14 cellular contexts compared by ENCODE assay signal in genomic region chr21:26057488-26058170, GRCh38.
DNase-seq lines count a peak whose midpoint lies in the region; ATAC-seq and TF ChIP-seq lines count a peak whose summit lies in the region.
"Had no signal": no experiment of that assay in that cellular context is flagged by ENCODE, and none has a peak within 500 bp of the region (broad histone marks: within the 10 kb centered on the region; RNA-seq: fewer than 3 reads in every experiment).

No MANE protein-coding gene starts in this region.

- no peaks in the 10 kb centered on the region for H3K27me3 ChIP-seq in H7 (ENCODE audit: control insufficient read depth, insufficient read depth, low read length)

- H3K27ac Mint-ChIP-seq in brain (peak overlapping the region in 3 of 5 experiments; percentile 31 to 71 (median 67)), progenitor cell of endocrine pancreas (peak overlapping the region; percentile 85)
- H3K27ac Mint-ChIP-seq: CD8-positive, alpha-beta T cell; T-cell had no signal

- H3K36me3 ChIP-seq in H7 (replicated peaks; ENCODE audit: control insufficient read depth, insufficient read depth, low read length): no peaks in the 10 kb centered on the region; the same call in 1 of the 2 replicates

- TF ChIP-seq CTCF in brain (conservative IDR thresholded peaks at IDR 0.05) (no peak), progenitor cell of endocrine pancreas (IDR thresholded peaks at IDR 0.05; ENCODE audit: unreplicated experiment) (no peak)

- H3K36me3 Mint-ChIP-seq in brain (peaks cover 38% of the 10 kb centered on the region), progenitor cell of endocrine pancreas (ENCODE audit: insufficient read depth) (peaks cover 11% of the 10 kb centered on the region)
- H3K36me3 Mint-ChIP-seq: CD8-positive, alpha-beta T cell; T-cell had no signal

- H3K9me3 Mint-ChIP-seq in brain: no peaks in the 10 kb centered on the region
- H3K9me3 Mint-ChIP-seq in progenitor cell of endocrine pancreas (ENCODE audit: low read depth): no peaks in the 10 kb centered on the region
- H3K9me3 Mint-ChIP-seq: CD8-positive, alpha-beta T cell; T-cell had no signal

- H3K4me1 Mint-ChIP-seq in brain (peaks cover 69% of the 10 kb centered on the region), progenitor cell of endocrine pancreas (ENCODE audit: low read depth) (peaks cover 27% of the 10 kb centered on the region)

- H3K27me3 Mint-ChIP-seq in brain (no peaks in the 10 kb centered on the region), progenitor cell of endocrine pancreas (no peaks in the 10 kb centered on the region)
- H3K27me3 Mint-ChIP-seq: T-cell had no signal

- ATAC-seq in left lobe of liver: peak; percentile 63
- ATAC-seq: CD8-positive, alpha-beta T cell; PC-3; T-cell had no signal

- H3K4me3 Mint-ChIP-seq in brain: no peak overlapping the region
- no peak overlapping the region for H3K4me3 Mint-ChIP-seq in progenitor cell of endocrine pancreas (ENCODE audit: low read depth)
- H3K4me3 Mint-ChIP-seq: CD8-positive, alpha-beta T cell; T-cell had no signal

- peak; percentile 90 to 97 for DNase-seq in NCI-H446 (lab: John Stamatoyannopoulos, UW)
- DNase-seq in left lobe of liver (ENCODE audit: low spot score): no peak
- no peak for DNase-seq in progenitor cell of endocrine pancreas (ENCODE audit: low spot score, unreplicated experiment)
- no peak for DNase-seq in H7
- DNase-seq in A172 (ENCODE audit: low spot score): no peak
- DNase-seq in activated CD8-positive, alpha-beta memory T cell treated with anti-CD3 and anti-CD28 coated beads, Interleukin-2, amount 50 U/mL, for 48 hours: no peak
- DNase-seq: CD8-positive, alpha-beta T cell; MM.1S; NCI-H1105; NCI-H187 treated with DMSO at 0.1 percent for 48 hours; NCI-H524 treated with DMSO at 0.1 percent for 48 hours; PC-3; T-cell had no signal

- H3K4me3 ChIP-seq in H7 (ENCODE audit: insufficient read depth, low read depth, low read length): no peak overlapping the region

Comparison
In these comparisons a context has a peak if more than half of its experiments do, and no peak if none do; other contexts are left out.
1. DNase-seq: peak in NCI-H446 (2 of 2); none in left lobe of liver (single experiment), progenitor cell of endocrine pancreas (single experiment), H7 (single experiment), A172 (single experiment) and activated CD8-positive, alpha-beta memory T cell treated with anti-CD3 and anti-CD28 coated beads, Interleukin-2, amount 50 U/mL, for 48 hours (single experiment).